ENCODE assay signal across 8 cellular contexts in the genomic region with DNA sequence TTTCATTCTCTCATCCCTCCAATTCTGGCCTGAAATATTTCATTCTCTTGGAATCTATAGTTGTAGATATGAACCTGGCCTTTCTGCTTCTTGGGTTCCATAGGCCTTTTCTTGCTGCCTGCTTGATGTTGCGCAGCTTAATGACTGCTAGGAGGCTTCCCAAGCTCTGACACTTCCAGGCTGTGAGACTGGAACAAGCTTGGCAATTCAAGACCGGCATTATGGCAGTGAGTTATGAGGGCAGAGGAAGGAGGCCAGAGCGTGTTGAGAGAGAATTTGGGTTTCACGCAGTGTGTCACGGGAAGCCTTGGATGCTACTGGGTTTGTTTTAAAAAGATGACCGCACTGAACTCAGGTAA. TPM values are rescaled to one million over a fixed set of nuclear protein-coding genes. Genes with fewer than 3 reads are reported as not detected.
DNase-seq lines count a peak whose midpoint lies in the region; ATAC-seq, FAIRE-seq and TF ChIP-seq lines count a peak whose summit lies in the region.

No MANE protein-coding gene starts in this region.

- no peaks in the 10 kb centered on the region for H3K27me3 Mint-ChIP-seq in activated CD4-positive, alpha-beta T cell treated with anti-CD3 and anti-CD28 coated beads for 36 hours

- peak overlapping the region; percentile 72 for H3K4me3 Mint-ChIP-seq in activated CD4-positive, alpha-beta T cell treated with anti-CD3 and anti-CD28 coated beads for 36 hours

- no peak for ATAC-seq in activated CD4-positive, alpha-beta T cell treated with anti-CD3 and anti-CD28 coated beads for 36 hours
- ATAC-seq in GM21529 (IDR thresholded peaks at IDR 0.05; ENCODE audit: unreplicated experiment) (no peak), HG03442 (IDR thresholded peaks at IDR 0.05; ENCODE audit: unreplicated experiment) (no peak)

- H3K36me3 ChIP-seq in adipocyte (ENCODE audit: control insufficient read depth, insufficient read depth, low read length, severe bottlenecking) (peaks cover 34% of the 10 kb centered on the region), kidney (ENCODE audit: control insufficient read depth in 1 of 2, insufficient read depth in 2 of 2, low read length in 2 of 2) (peaks cover 12 to 13% of the 10 kb centered on the region in 2 donors), subcutaneous abdominal adipose tissue (ENCODE audit: control insufficient read depth in 5 of 5, insufficient read depth in 5 of 5, low read length in 5 of 5) (peaks cover 0 to 44% (median 29%) of the 10 kb centered on the region in 5 donors)

- H3K9ac ChIP-seq in adipocyte (ENCODE audit: low read length): peak overlapping the region; percentile 78
- peak overlapping the region in 1 of 2 donors; percentile 12 for H3K9ac ChIP-seq in kidney (ENCODE audit: low read length in 2 of 2)
- peak overlapping the region in 2 of 5 donors; percentile 7 to 65 for H3K9ac ChIP-seq in subcutaneous abdominal adipose tissue (ENCODE audit: low read length in 5 of 5)

- H3K9me3 Mint-ChIP-seq in activated CD4-positive, alpha-beta T cell treated with anti-CD3 and anti-CD28 coated beads for 36 hours (ENCODE audit: low read depth): no peaks in the 10 kb centered on the region

- no peaks in the 10 kb centered on the region for H3K9me3 ChIP-seq in adipocyte (ENCODE audit: control insufficient read depth, low read length)
- H3K9me3 ChIP-seq in kidney (ENCODE audit: control insufficient read depth in 1 of 2, low read length in 2 of 2): no peaks in the 10 kb centered on the region
- no peaks in the 10 kb centered on the region for H3K9me3 ChIP-seq in subcutaneous abdominal adipose tissue (ENCODE audit: control insufficient read depth in 5 of 5, low read length in 5 of 5)

- H3K4me1 Mint-ChIP-seq in activated CD4-positive, alpha-beta T cell treated with anti-CD3 and anti-CD28 coated beads for 36 hours: peaks cover 35% of the 10 kb centered on the region

- intact Hi-C loops in activated CD4-positive, alpha-beta T cell treated with anti-CD3 and anti-CD28 coated beads for 36 hours (cut with DNase I, micrococcal nuclease): loop anchor here (1.0 to 2.0 kb wide), 6 partner anchors 21 to 1771 kb away; partner anchors contain the start of genes TPD52L2 (in 2 of the 2), ARFRP1 (in 1 of the 2), LSM14B (in 1 of the 2) and ZBTB46 (in 1 of the 2)
- intact Hi-C loops in kidney (cut with DNase I): no loop called here

- no peak for FAIRE-seq in kidney (lab: Jason Lieb, UNC)

- H3K4me1 ChIP-seq in adipocyte (ENCODE audit: control insufficient read depth, insufficient read depth, low read length): peaks cover 35% of the 10 kb centered on the region
- peaks cover 0 to 18% of the 10 kb centered on the region in 2 donors for H3K4me1 ChIP-seq in kidney (ENCODE audit: control insufficient read depth in 1 of 2, insufficient read depth in 1 of 2, low read depth in 1 of 2, low read length in 2 of 2)
- peaks cover 13 to 54% (median 39%) of the 10 kb centered on the region in 5 donors for H3K4me1 ChIP-seq in subcutaneous abdominal adipose tissue (ENCODE audit: control insufficient read depth in 5 of 5, insufficient read depth in 5 of 5, low read length in 5 of 5)

- H3K27ac Mint-ChIP-seq in activated CD4-positive, alpha-beta T cell treated with anti-CD3 and anti-CD28 coated beads for 36 hours: peak overlapping the region; percentile 76

- H3K27ac ChIP-seq in kidney (ENCODE audit: low read depth in 2 of 2, low read length in 2 of 2): no peak overlapping the region
- peak overlapping the region; percentile 67 for H3K27ac ChIP-seq in subcutaneous abdominal adipose tissue (ENCODE audit: low read depth, low read length)

- DNase-seq in activated CD4-positive, alpha-beta T cell treated with anti-CD3 and anti-CD28 coated beads for 36 hours: no peak
- DNase-seq in activated CD4-positive, alpha-beta T cell treated with anti-CD3 and anti-CD28 coated beads, Interleukin-2, amount 50 U/mL, for 1 hour: no peak
- DNase-seq in adipocyte (ENCODE audit: low read depth) (peak; percentile 9), kidney (no peak), GM19240 (ENCODE audit: insufficient read length, low spot score) (no peak)

- H3K36me3 Mint-ChIP-seq in activated CD4-positive, alpha-beta T cell treated with anti-CD3 and anti-CD28 coated beads for 36 hours (ENCODE audit: low read depth): peaks cover 37% of the 10 kb centered on the region

- POLR2A ChIA-PET in activated CD4-positive, alpha-beta T cell treated with anti-CD3 and anti-CD28 coated beads for 36 hours (lab: Charles Lee): no interaction called here

- H3K27me3 ChIP-seq in adipocyte (replicated peaks; ENCODE audit: control insufficient read depth, insufficient read depth, low read length) (no peaks in the 10 kb centered on the region), subcutaneous abdominal adipose tissue (ENCODE audit: control insufficient read depth in 5 of 5, insufficient read depth in 4 of 5, low read length in 5 of 5) (no peaks in the 10 kb centered on the region)

- TF ChIP-seq CTCF in kidney (IDR thresholded peaks at IDR 0.05; ENCODE audit: borderline replicate concordance, extremely low read depth, insufficient read depth): no peak

- CTCF ChIA-PET in activated CD4-positive, alpha-beta T cell treated with anti-CD3 and anti-CD28 coated beads for 36 hours (lab: Charles Lee): interaction anchor here (1.0 to 3.1 kb wide), 5 partner anchors 13 to 86 kb away, joined by 3 to 15 read pairs (median 5); partner anchors contain the start of genes PRPF6, SAMD10 and TPD52L2

- H3K4me3 ChIP-seq in adipocyte (ENCODE audit: low read length): peak overlapping the region; percentile 85
- H3K4me3 ChIP-seq in kidney (ENCODE audit: low read length in 2 of 2): peak overlapping the region; percentile 65 to 68
- H3K4me3 ChIP-seq in subcutaneous abdominal adipose tissue (ENCODE audit: low read depth in 1 of 5, low read length in 5 of 5): peak overlapping the region in 4 of 5 donors; percentile 65 to 75 (median 71)

RNA-seq across cellular contexts. Expression of gene DNAJC5, which starts 0.9 kb away (rescaled TPM):
- total RNA-seq in activated CD4-positive, alpha-beta T cell treated with anti-CD3 and anti-CD28 coated beads for 36 hours: 10 to 100 TPM; 30.1 to 34.3 TPM
- total RNA-seq in kidney: 52.3 TPM
- 24.4 TPM for polyA plus RNA-seq in kidney (ENCODE audit: insufficient read depth, low read depth, low replicate concordance)

RNA-seq across cellular contexts. Expression of gene TPD52L2, which starts 28.9 kb away (rescaled TPM):
- 10 to 100 TPM; 54.0 to 56.3 TPM for total RNA-seq in activated CD4-positive, alpha-beta T cell treated with anti-CD3 and anti-CD28 coated beads for 36 hours
- 78.0 TPM for total RNA-seq in kidney
- 73.1 TPM for polyA plus RNA-seq in kidney (ENCODE audit: insufficient read depth, low read depth, low replicate concordance)

RNA-seq across cellular contexts. Expression of gene ABHD16B, which starts 32.7 kb away (rescaled TPM):
- under 1 TPM; 0.11 to 0.16 TPM for total RNA-seq in activated CD4-positive, alpha-beta T cell treated with anti-CD3 and anti-CD28 coated beads for 36 hours
- total RNA-seq in kidney: not detected
- not detected for polyA plus RNA-seq in kidney (ENCODE audit: insufficient read depth, low read depth, low replicate concordance)
